Comparison of ENCODE assay signal across 3 cellular contexts in the genomic region with DNA sequence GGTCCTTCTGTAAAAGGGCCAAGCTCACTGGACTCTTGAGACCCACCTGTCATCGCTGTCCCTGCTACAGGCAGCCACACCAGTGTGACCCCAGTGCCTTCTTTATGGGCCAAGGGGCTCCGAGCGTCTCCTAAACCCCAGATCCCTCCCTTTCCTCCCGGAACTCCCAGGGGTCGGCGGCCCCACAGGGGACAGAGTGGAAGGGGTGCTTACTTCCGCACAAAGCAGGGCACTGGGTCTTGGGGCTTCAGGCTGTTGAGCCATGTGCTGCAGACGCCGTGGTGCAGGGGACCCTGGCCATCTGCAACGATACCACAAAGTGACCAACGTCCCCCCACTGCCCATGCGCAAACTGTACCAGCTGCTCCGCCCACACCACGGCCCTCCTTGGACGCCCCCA. TPM values are rescaled to one million over a fixed set of nuclear protein-coding genes. Genes with fewer than 3 reads are reported as not detected.
"Had no signal": no experiment of that assay in that cellular context is flagged by ENCODE, and none has a peak within 500 bp of the region (broad histone marks: within the 10 kb centered on the region; RNA-seq: fewer than 3 reads in every experiment).

No MANE protein-coding gene starts in this region.

RNA-seq across cellular contexts. Expression of gene NOS2, which starts 39.4 kb away (rescaled TPM):
- total RNA-seq: HT-29 had no signal
- polyA plus RNA-seq: HepG2, IMR-90 had no signal
